ENCODE assay signal across 1 cellular context in the genomic region with DNA sequence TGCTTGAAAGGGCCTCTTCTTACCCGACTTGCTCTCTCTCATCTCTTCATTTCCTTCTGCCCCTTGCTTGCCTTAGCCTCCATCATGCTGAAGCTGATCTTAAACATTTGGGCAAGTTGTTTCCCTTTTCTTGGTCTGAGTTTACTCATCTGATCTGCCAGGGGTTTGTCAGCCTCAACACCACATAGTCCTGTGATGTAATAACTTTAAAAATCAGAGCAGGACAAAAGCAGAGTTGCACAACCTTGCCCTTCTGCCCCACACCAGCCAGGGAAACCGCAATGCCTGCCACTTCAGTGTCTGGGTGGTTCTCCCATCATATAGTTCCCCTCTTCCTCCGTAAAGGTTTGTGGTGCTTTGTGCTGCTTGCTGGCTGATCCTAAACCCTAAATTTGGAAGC.
TF ChIP-seq lines count a peak whose summit lies in the region.

No MANE protein-coding gene starts in this region.

TF ChIP-seq in HepG2, 621 proteins besides CTCF, POLR2A, EP300 and RAD21:
- no peak for TF ChIP-seq TOPORS (CRISPR knock-in tag; IDR thresholded peaks at IDR 0.05)
- peak; percentile 11; the same call in 1 of the 2 replicates for TF ChIP-seq CEBPG (CRISPR knock-in tag; IDR thresholded peaks at IDR 0.05)
- TF ChIP-seq RFX1 (IDR thresholded peaks at IDR 0.05) = no peak
- TF ChIP-seq ZNF343 (CRISPR knock-in tag; IDR thresholded peaks at IDR 0.05) = no peak
- no peak for TF ChIP-seq SOX6 (IDR thresholded peaks at IDR 0.05)
- 0 out of 2 replicates have a peak, but pooled peaks have one; percentile 15 for TF ChIP-seq SOX6 (CRISPR knock-in tag; IDR thresholded peaks at IDR 0.05)
- peak; percentile 87 for TF ChIP-seq CEBPB (IDR thresholded peaks at IDR 0.05; ENCODE audit: borderline replicate concordance, low read depth, low read length)
- peak; percentile 44; the same call in 1 of the 2 replicates for TF ChIP-seq GFI1 (CRISPR knock-in tag; IDR thresholded peaks at IDR 0.05; ENCODE audit: borderline replicate concordance)
